Comparison of ENCODE assay signal across 28 cellular contexts in the genomic region with DNA sequence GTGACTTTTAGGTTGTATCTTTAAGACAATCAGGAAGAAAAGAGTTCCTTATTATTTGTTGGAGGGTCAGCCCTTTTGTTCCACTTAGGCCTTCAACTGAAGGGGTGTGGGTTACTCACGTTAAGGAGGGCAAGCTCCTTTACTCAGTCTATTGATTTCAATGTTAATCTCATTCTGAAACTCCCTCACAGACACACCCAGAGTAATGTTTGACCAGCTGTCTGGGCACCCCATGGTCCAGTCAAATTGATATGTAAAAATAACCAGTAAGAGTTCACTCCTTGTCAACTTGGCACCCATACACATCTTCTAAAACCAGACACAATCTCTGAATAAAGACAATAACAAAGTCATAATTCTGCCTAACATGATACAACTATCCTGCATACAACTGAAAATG.
"Had no signal": no experiment of that assay in that cellular context is flagged by ENCODE, and none has a peak within 500 bp of the region (broad histone marks: within the 10 kb centered on the region; RNA-seq: fewer than 3 reads in every experiment).

No MANE protein-coding gene starts in this region.

- ATAC-seq: activated CD4-positive, alpha-beta T cell treated with anti-CD3 and anti-CD28 coated beads for 36 hours; activated CD8-positive, alpha-beta memory T cell treated with anti-CD3 and anti-CD28 coated beads, Interleukin-2, amount 10 ng/mL, durations not matched to agents 7 days and 5 days; activated CD8-positive, alpha-beta T cell treated with anti-CD3 and anti-CD28 coated beads, Interleukin-2, amount 10 ng/mL, durations not matched to agents 7 days and 5 days; activated naive CD8-positive, alpha-beta T cell treated with anti-CD3 and anti-CD28 coated beads, Interleukin-2, amount 50 U/mL, for 24 hours; body of pancreas; effector memory CD8-positive, alpha-beta T cell; gastroesophageal sphincter had no signal

- H3K27me3 ChIP-seq: adrenal gland, body of pancreas, esophagus muscularis mucosa, gastroesophageal sphincter had no signal

- DNase-seq: activated CD4-positive, alpha-beta memory T cell treated with anti-CD3 and anti-CD28 coated beads for 36 hours; activated CD4-positive, alpha-beta T cell treated with anti-CD3 and anti-CD28 coated beads for 36 hours; activated CD4-positive, alpha-beta T cell treated with anti-CD3 and anti-CD28 coated beads, Interleukin-2, amount 10 ng/mL, durations not matched to agents 24 days and 14 days; activated CD4-positive, CD25-positive, alpha-beta regulatory T cell; activated CD4-positive, CD25-positive, alpha-beta regulatory T cell treated with anti-CD3 and anti-CD28 coated beads, Interleukin-2, amount 50 U/mL, for 72 hours; activated CD8-positive, alpha-beta memory T cell treated with anti-CD3 and anti-CD28 coated beads, Interleukin-2, amount 10 ng/mL, durations not matched to agents 7 days and 5 days; activated CD8-positive, alpha-beta memory T cell treated with anti-CD3 and anti-CD28 coated beads, Interleukin-2, amount 50 U/mL, for 4 hours; activated CD8-positive, alpha-beta T cell treated with anti-CD3 and anti-CD28 coated beads, Interleukin-2, amount 10 ng/mL, durations not matched to agents 7 days and 5 days; activated effector memory CD4-positive, alpha-beta T cell treated with anti-CD3 and anti-CD28 coated beads, Interleukin-2, amount 50 U/mL, for 16 hours; activated naive CD4-positive, alpha-beta T cell treated with anti-CD3 and anti-CD28 coated beads for 36 hours; activated naive CD8-positive, alpha-beta T cell treated with anti-CD3 and anti-CD28 coated beads for 36 hours; activated naive CD8-positive, alpha-beta T cell treated with anti-CD3 and anti-CD28 coated beads, Interleukin-2, amount 50 U/mL, for 24 hours; activated T-cell treated with anti-CD3 and anti-CD28 coated beads, Interleukin-2, amount 50 U/mL, for 1 hour; activated T-cell treated with anti-CD3 and anti-CD28 coated beads, Interleukin-2, amount 50 U/mL, for 48 hours; adrenal gland; amygdala; aorta; body of pancreas; caudate nucleus; cortex of kidney; dermis blood vessel endothelial cell; effector CD4-positive, alpha-beta T cell; effector memory CD8-positive, alpha-beta T cell; erythroblast; foreskin melanocyte; T-helper 2 cell had no signal

- H3K27ac ChIP-seq: adrenal gland, body of pancreas, esophagus muscularis mucosa, gastroesophageal sphincter had no signal

- H3K4me1 ChIP-seq: adrenal gland, esophagus muscularis mucosa, gastroesophageal sphincter had no signal
